ENCODE assay signal across 1 cellular context in the genomic region with DNA sequence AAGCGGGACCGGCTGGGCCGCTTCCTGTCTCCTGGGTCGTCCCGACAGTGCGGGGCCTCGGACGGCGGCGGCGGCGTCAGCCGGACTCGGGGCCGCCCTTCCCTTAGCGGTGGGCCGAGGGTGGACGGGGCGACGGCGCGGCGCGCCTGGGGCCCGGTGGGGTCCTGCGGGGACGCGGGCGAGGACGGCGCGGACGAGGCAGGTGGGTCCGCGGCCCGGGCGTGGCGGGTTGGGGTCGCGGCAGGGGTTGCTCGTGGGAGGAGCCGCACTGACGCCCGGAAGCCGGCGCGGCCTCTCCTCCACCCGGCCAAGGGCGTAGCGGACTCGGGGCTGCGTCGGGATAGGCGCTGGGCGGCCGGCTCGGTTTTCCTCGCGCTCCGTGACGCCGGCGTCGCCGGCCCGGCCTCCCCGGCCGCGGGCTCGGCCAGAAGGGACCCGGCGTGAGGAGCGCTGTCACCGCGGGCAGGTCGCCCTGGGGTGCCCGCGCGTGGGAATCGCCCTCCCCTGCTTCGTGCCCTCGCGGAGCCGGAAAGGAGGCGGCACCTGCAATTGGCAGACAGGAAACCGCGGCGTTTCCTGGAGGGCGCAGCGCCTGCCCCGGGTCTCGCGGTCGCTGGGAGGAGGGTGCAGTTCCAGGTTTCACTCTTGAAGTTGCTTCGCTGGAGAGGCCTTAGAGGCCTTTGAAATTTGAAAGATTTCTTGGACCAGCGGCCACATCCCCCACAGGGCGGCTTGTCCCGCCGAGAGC.
A peak's percentile ranks its signal among the peaks of the same experiment; 100 is the strongest.
TF ChIP-seq lines count a peak whose summit lies in the region.

No MANE protein-coding gene starts in this region.

TF ChIP-seq in A549, 52 proteins besides CTCF, POLR2A, EP300 and RAD21:
- TF ChIP-seq PHF8 (IDR thresholded peaks at IDR 0.05; ENCODE audit: borderline replicate concordance, low read depth): peak; percentile 10; the same call in 1 of the 2 replicates
- no peak for TF ChIP-seq CEBPB (IDR thresholded peaks at IDR 0.05)
- TF ChIP-seq, protein P1, sequence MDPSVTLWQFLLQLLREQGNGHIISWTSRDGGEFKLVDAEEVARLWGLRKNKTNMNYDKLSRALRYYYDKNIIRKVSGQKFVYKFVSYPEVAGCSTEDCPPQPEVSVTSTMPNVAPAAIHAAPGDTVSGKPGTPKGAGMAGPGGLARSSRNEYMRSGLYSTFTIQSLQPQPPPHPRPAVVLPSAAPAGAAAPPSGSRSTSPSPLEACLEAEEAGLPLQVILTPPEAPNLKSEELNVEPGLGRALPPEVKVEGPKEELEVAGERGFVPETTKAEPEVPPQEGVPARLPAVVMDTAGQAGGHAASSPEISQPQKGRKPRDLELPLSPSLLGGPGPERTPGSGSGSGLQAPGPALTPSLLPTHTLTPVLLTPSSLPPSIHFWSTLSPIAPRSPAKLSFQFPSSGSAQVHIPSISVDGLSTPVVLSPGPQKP (IDR thresholded peaks at IDR 0.05; ENCODE audit: low read depth, low read length): no peak
- no peak for TF ChIP-seq HOXB13 (CRISPR knock-in tag; IDR thresholded peaks at IDR 0.05; ENCODE audit: low read depth)
- TF ChIP-seq RCOR1 (IDR thresholded peaks at IDR 0.05; ENCODE audit: low read depth, low read length): no peak
- TF ChIP-seq, protein P2, sequence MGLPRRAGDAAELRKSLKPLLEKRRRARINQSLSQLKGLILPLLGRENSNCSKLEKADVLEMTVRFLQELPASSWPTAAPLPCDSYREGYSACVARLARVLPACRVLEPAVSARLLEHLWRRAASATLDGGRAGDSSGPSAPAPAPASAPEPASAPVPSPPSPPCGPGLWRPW (IDR thresholded peaks at IDR 0.05): no peak
- TF ChIP-seq RNF2 (IDR thresholded peaks at IDR 0.05; ENCODE audit: borderline replicate concordance, low read depth): no peak
- TF ChIP-seq, protein P3, sequence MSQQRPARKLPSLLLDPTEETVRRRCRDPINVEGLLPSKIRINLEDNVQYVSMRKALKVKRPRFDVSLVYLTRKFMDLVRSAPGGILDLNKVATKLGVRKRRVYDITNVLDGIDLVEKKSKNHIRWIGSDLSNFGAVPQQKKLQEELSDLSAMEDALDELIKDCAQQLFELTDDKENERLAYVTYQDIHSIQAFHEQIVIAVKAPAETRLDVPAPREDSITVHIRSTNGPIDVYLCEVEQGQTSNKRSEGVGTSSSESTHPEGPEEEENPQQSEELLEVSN (IDR thresholded peaks at IDR 0.05; ENCODE audit: borderline replicate concordance, low read depth): 0 out of 2 replicates have a peak, but pooled peaks have one; percentile 32
- TF ChIP-seq, protein P4, sequence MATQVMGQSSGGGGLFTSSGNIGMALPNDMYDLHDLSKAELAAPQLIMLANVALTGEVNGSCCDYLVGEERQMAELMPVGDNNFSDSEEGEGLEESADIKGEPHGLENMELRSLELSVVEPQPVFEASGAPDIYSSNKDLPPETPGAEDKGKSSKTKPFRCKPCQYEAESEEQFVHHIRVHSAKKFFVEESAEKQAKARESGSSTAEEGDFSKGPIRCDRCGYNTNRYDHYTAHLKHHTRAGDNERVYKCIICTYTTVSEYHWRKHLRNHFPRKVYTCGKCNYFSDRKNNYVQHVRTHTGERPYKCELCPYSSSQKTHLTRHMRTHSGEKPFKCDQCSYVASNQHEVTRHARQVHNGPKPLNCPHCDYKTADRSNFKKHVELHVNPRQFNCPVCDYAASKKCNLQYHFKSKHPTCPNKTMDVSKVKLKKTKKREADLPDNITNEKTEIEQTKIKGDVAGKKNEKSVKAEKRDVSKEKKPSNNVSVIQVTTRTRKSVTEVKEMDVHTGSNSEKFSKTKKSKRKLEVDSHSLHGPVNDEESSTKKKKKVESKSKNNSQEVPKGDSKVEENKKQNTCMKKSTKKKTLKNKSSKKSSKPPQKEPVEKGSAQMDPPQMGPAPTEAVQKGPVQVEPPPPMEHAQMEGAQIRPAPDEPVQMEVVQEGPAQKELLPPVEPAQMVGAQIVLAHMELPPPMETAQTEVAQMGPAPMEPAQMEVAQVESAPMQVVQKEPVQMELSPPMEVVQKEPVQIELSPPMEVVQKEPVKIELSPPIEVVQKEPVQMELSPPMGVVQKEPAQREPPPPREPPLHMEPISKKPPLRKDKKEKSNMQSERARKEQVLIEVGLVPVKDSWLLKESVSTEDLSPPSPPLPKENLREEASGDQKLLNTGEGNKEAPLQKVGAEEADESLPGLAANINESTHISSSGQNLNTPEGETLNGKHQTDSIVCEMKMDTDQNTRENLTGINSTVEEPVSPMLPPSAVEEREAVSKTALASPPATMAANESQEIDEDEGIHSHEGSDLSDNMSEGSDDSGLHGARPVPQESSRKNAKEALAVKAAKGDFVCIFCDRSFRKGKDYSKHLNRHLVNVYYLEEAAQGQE (IDR thresholded peaks at IDR 0.05): peak; percentile 68
- TF ChIP-seq JUN (IDR thresholded peaks at IDR 0.05): no peak
- TF ChIP-seq SMC3 (IDR thresholded peaks at IDR 0.05): no peak
- no peak for TF ChIP-seq NFE2L2 (conservative IDR thresholded peaks at IDR 0.05; ENCODE audit: low read length)
- TF ChIP-seq KDM1A (IDR thresholded peaks at IDR 0.05; ENCODE audit: low read depth): no peak
- peak; percentile 72 for TF ChIP-seq CHD2 (IDR thresholded peaks at IDR 0.05; ENCODE audit: low read length, partially characterized antibody)
- TF ChIP-seq HOXA7 (CRISPR knock-in tag; IDR thresholded peaks at IDR 0.05): no peak
- TF ChIP-seq, protein P5, sequence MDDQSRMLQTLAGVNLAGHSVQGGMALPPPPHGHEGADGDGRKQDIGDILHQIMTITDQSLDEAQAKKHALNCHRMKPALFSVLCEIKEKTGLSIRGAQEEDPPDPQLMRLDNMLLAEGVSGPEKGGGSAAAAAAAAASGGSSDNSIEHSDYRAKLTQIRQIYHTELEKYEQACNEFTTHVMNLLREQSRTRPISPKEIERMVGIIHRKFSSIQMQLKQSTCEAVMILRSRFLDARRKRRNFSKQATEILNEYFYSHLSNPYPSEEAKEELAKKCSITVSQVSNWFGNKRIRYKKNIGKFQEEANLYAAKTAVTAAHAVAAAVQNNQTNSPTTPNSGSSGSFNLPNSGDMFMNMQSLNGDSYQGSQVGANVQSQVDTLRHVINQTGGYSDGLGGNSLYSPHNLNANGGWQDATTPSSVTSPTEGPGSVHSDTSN (IDR thresholded peaks at IDR 0.05): peak; percentile 19
- no peak for TF ChIP-seq RFX5 (IDR thresholded peaks at IDR 0.05)
- TF ChIP-seq TP53 (CRISPR knock-in tag; IDR thresholded peaks at IDR 0.05): no peak
- TF ChIP-seq HEYL (CRISPR knock-in tag; IDR thresholded peaks at IDR 0.05): no peak
- no peak for TF ChIP-seq CBX2 (IDR thresholded peaks at IDR 0.05; ENCODE audit: borderline replicate concordance, low read depth)
- TF ChIP-seq HDAC2 (IDR thresholded peaks at IDR 0.05): no peak
- TF ChIP-seq FOSL2 (IDR thresholded peaks at IDR 0.05): no peak
- TF ChIP-seq FOSL2 (CRISPR knock-in tag; IDR thresholded peaks at IDR 0.05): peak; percentile 2; the same call in 1 of the 2 replicates
- no peak for TF ChIP-seq TFCP2L1 (CRISPR knock-in tag; IDR thresholded peaks at IDR 0.05)
- no peak for TF ChIP-seq RARB (CRISPR knock-in tag; IDR thresholded peaks at IDR 0.05)
- no peak for TF ChIP-seq MYC (IDR thresholded peaks at IDR 0.05; ENCODE audit: borderline replicate concordance, low read length)
- TF ChIP-seq EHMT2 (IDR thresholded peaks at IDR 0.05; ENCODE audit: low read depth): no peak
- TF ChIP-seq NPAS2 (CRISPR knock-in tag; IDR thresholded peaks at IDR 0.05; ENCODE audit: borderline replicate concordance): no peak
- TF ChIP-seq, protein P6, sequence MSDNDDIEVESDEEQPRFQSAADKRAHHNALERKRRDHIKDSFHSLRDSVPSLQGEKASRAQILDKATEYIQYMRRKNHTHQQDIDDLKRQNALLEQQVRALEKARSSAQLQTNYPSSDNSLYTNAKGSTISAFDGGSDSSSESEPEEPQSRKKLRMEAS (IDR thresholded peaks at IDR 0.05): no peak; the same call in 1 of the 2 replicates
